In genomic region chr5:57887851-57888621, GRCh38 we compare ENCODE assay signal across 8 cellular contexts.
A peak's percentile ranks its signal among the peaks of the same experiment; 100 is the strongest.
DNase-seq lines count a peak whose midpoint lies in the region; ATAC-seq and TF ChIP-seq lines count a peak whose summit lies in the region.

No MANE protein-coding gene starts in this region.

- H3K4me3 Mint-ChIP-seq in activated T-helper 17 cell treated with anti-CD3 and anti-CD28 coated beads, Interleukin-2, amount 50 U/mL, for 72 hours = no peak overlapping the region

- H3K9me3 ChIP-seq in right cardiac atrium (ENCODE audit: control insufficient read depth, low read length) (no peaks in the 10 kb centered on the region), smooth muscle cell (replicated peaks; ENCODE audit: low read depth) (no peaks in the 10 kb centered on the region)

- intact Hi-C loops in right cardiac atrium (cut with DNase I) = loop anchor here (2.0 to 10.0 kb wide), 5 partner anchors 103 to 593 kb away; partner anchors contain the start of gene PLK2 (in 4 of the 4)

- WGBS in right cardiac atrium = 44% methylated on average over 6 of the region's 6 CpGs
- 46% methylated on average over 6 of the region's 6 CpGs for WGBS in smooth muscle cell (ENCODE audit: low lambda C conversion rate)

- no peaks in the 10 kb centered on the region for H3K36me3 ChIP-seq in smooth muscle cell (ENCODE audit: low read depth)

- H3F3A ChIP-seq in smooth muscle cell (ENCODE audit: low read depth) = no peaks in the 10 kb centered on the region

- no peak overlapping the region for H3K9ac ChIP-seq in smooth muscle cell (ENCODE audit: low read depth)

- H3K36me3 Mint-ChIP-seq in activated T-helper 17 cell treated with anti-CD3 and anti-CD28 coated beads, Interleukin-2, amount 50 U/mL, for 72 hours (ENCODE audit: low read depth) = no peaks in the 10 kb centered on the region

- peak; percentile 91 to 96 for ATAC-seq in right cardiac atrium
- ATAC-seq in activated T-helper 17 cell treated with anti-CD3 and anti-CD28 coated beads, Interleukin-2, amount 50 U/mL, for 72 hours (replicated peaks) = no peak

- TF ChIP-seq CTCF in LNCaP clone FGC (IDR thresholded peaks at IDR 0.05; ENCODE audit: control insufficient read depth, extremely low read depth, insufficient read depth) (peak; percentile 96), WI38 (IDR thresholded peaks at IDR 0.05; ENCODE audit: low read depth, low read length) (peak; percentile 55), smooth muscle cell (IDR thresholded peaks at IDR 0.05; ENCODE audit: borderline replicate concordance, insufficient read depth, poor library complexity, severe bottlenecking) (peak; percentile 41)

- no peaks in the 10 kb centered on the region for H3K4me1 Mint-ChIP-seq in activated T-helper 17 cell treated with anti-CD3 and anti-CD28 coated beads, Interleukin-2, amount 50 U/mL, for 72 hours

- H3K9me3 Mint-ChIP-seq in activated T-helper 17 cell treated with anti-CD3 and anti-CD28 coated beads, Interleukin-2, amount 50 U/mL, for 72 hours = no peaks in the 10 kb centered on the region

- no peak overlapping the region for H3K27ac Mint-ChIP-seq in activated T-helper 17 cell treated with anti-CD3 and anti-CD28 coated beads, Interleukin-2, amount 50 U/mL, for 72 hours

- H3K27ac ChIP-seq in right cardiac atrium (ENCODE audit: low read length) = no peak overlapping the region
- no peak overlapping the region for H3K27ac ChIP-seq in smooth muscle cell (ENCODE audit: low read depth)

- H3K4me3 ChIP-seq in LNCaP clone FGC (ENCODE audit: low read depth, low read length) (no peak overlapping the region), WI38 (ENCODE audit: low read depth, low read length) (no peak overlapping the region), right cardiac atrium (ENCODE audit: low read length) (no peak overlapping the region), smooth muscle cell (no peak overlapping the region)

- H3K4me2 ChIP-seq in smooth muscle cell = peak overlapping the region; percentile 16

- H3K4me1 ChIP-seq in right cardiac atrium (ENCODE audit: control insufficient read depth, insufficient read depth, low read length) = no peaks in the 10 kb centered on the region
- H3K4me1 ChIP-seq in smooth muscle cell (ENCODE audit: low read depth) = no peaks in the 10 kb centered on the region

- peak overlapping the region; percentile 7 for H2AFZ ChIP-seq in smooth muscle cell (ENCODE audit: low read depth)

- H3K79me2 ChIP-seq in smooth muscle cell (ENCODE audit: low read depth) = no peaks in the 10 kb centered on the region

- no peaks in the 10 kb centered on the region for H4K20me1 ChIP-seq in smooth muscle cell (ENCODE audit: low read depth)

- no peaks in the 10 kb centered on the region for H3K27me3 ChIP-seq in right cardiac atrium (ENCODE audit: control insufficient read depth, insufficient read depth)
- no peaks in the 10 kb centered on the region for H3K27me3 ChIP-seq in smooth muscle cell (ENCODE audit: low read depth)

- H3K27me3 Mint-ChIP-seq in activated T-helper 17 cell treated with anti-CD3 and anti-CD28 coated beads, Interleukin-2, amount 50 U/mL, for 72 hours = peaks cover 4% of the 10 kb centered on the region

- DNase-seq in EH (ENCODE audit: low read depth) (peak; percentile 57), LNCaP clone FGC (ENCODE audit: low read depth) (peak; percentile 66), right cardiac atrium (peak in 2 of 3 donors; percentile 24 to 33), smooth muscle cell (lab: John Stamatoyannopoulos, UW; ENCODE audit: unreplicated experiment) (no peak), GM19240 (ENCODE audit: insufficient read length, low spot score) (no peak)
- DNase-seq in NK-92 treated with Interleukin-12 subunit alpha and Interleukin-12 subunit beta, amount 100 ng/mL, for 24 hours (lab: John Stamatoyannopoulos, UW) = no peak

Comparison
In these comparisons a context has a peak if more than half of its experiments do, and no peak if none do; other contexts are left out.
1. DNase-seq: peak in EH (single experiment), LNCaP clone FGC (single experiment) and right cardiac atrium (2 of 3); none in smooth muscle cell (single experiment), GM19240 (single experiment) and NK-92 treated with Interleukin-12 subunit alpha and Interleukin-12 subunit beta, amount 100 ng/mL, for 24 hours (single experiment).
2. CTCF ChIP-seq: peak in every context shown above with its lines; median percentile 96 in LNCaP clone FGC; 55 in WI38; 41 in smooth muscle cell.